In genomic region chr19:3556423-3556977, GRCh38 we compare ENCODE assay signal across 1 cellular context.
TF ChIP-seq lines count a peak whose summit lies in the region.

No MANE protein-coding gene starts in this region.

TF ChIP-seq in K562, 482 proteins besides CTCF, POLR2A, EP300 and RAD21 (continued from another document and continues in another):
- TF ChIP-seq RREB1 (CRISPR knock-in tag; IDR thresholded peaks at IDR 0.05) (no peak), CCNT2 (IDR thresholded peaks at IDR 0.05; ENCODE audit: borderline replicate concordance, extremely low read depth, insufficient read length, low read depth, low read length) (no peak), BHLHE40 (IDR thresholded peaks at IDR 0.05; ENCODE audit: low read length) (peak; percentile 14; the same call in 1 of the 2 replicates), FOXA3 (CRISPR knock-in tag; conservative IDR thresholded peaks at IDR 0.05 in 1 of 2, IDR thresholded peaks at IDR 0.05 in 1 of 2) (no peak), MXD1 (CRISPR knock-in tag; IDR thresholded peaks at IDR 0.05; ENCODE audit: borderline replicate concordance, poor library complexity, severe bottlenecking) (no peak), ZNF764 (CRISPR knock-in tag; IDR thresholded peaks at IDR 0.05; ENCODE audit: low read depth) (no peak), KDM1A (IDR thresholded peaks at IDR 0.05) (peak; percentile 14 to 64; a peak in 2 of 4 replicates), ZNF347 (CRISPR knock-in tag; IDR thresholded peaks at IDR 0.05; ENCODE audit: low read depth) (no peak), NR1H2 (CRISPR knock-in tag; IDR thresholded peaks at IDR 0.05) (no peak), PTRF (tag; IDR thresholded peaks at IDR 0.05) (no peak), ZNF584 (CRISPR knock-in tag; IDR thresholded peaks at IDR 0.05; ENCODE audit: low read depth) (no peak), HMBOX1 (IDR thresholded peaks at IDR 0.05) (no peak), NR3C1 (CRISPR knock-in tag; IDR thresholded peaks at IDR 0.05) (0 out of 2 replicates have a peak, but pooled peaks have one; percentile 7), ZBTB34 (CRISPR knock-in tag; IDR thresholded peaks at IDR 0.05) (no peak), RCOR1 (IDR thresholded peaks at IDR 0.05; ENCODE audit: borderline replicate concordance in 1 of 2, low read depth in 2 of 2, low read length in 2 of 2) (no peak), MBD1 (CRISPR knock-in tag; IDR thresholded peaks at IDR 0.05) (no peak), ZNF197 (CRISPR knock-in tag; IDR thresholded peaks at IDR 0.05; ENCODE audit: low read depth) (no peak), ZBTB5 (IDR thresholded peaks at IDR 0.05) (peak; percentile 46; the same call in 1 of the 2 replicates), HEY1 (CRISPR knock-in tag; IDR thresholded peaks at IDR 0.05; ENCODE audit: borderline replicate concordance) (no peak), CREB5 (CRISPR knock-in tag; IDR thresholded peaks at IDR 0.05) (no peak), MTA2 (IDR thresholded peaks at IDR 0.05; ENCODE audit: low read depth) (0 out of 2 replicates have a peak, but pooled peaks have one; percentile 29), FOXJ3 (CRISPR knock-in tag; IDR thresholded peaks at IDR 0.05) (no peak), RERE (CRISPR knock-in tag; IDR thresholded peaks at IDR 0.05; ENCODE audit: borderline replicate concordance) (no peak), EZH2 (IDR thresholded peaks at IDR 0.05; ENCODE audit: borderline replicate concordance, low read depth, low read length) (no peak), ARNT (IDR thresholded peaks at IDR 0.05) (no peak; a peak in 1 of 4 replicates), GTF3C2 (IDR thresholded peaks at IDR 0.05; ENCODE audit: borderline replicate concordance, extremely low read depth, insufficient read length) (no peak), GTF2F1 (IDR thresholded peaks at IDR 0.05; ENCODE audit: low read depth, low read length) (no peak), NCOR1 (IDR thresholded peaks at IDR 0.05) (no peak; the same call in 1 of the 2 replicates), SNRNP70 (optimal IDR thresholded peaks at IDR 0.05; ENCODE audit: low read depth, low read length) (no peak), ZNF740 (CRISPR knock-in tag; IDR thresholded peaks at IDR 0.05) (peak; percentile 43; the same call in 1 of the 2 replicates), ZNF740 (tag; IDR thresholded peaks at IDR 0.05) (no peak)
